ENCODE assay signal across 1 cellular context in the genomic region with DNA sequence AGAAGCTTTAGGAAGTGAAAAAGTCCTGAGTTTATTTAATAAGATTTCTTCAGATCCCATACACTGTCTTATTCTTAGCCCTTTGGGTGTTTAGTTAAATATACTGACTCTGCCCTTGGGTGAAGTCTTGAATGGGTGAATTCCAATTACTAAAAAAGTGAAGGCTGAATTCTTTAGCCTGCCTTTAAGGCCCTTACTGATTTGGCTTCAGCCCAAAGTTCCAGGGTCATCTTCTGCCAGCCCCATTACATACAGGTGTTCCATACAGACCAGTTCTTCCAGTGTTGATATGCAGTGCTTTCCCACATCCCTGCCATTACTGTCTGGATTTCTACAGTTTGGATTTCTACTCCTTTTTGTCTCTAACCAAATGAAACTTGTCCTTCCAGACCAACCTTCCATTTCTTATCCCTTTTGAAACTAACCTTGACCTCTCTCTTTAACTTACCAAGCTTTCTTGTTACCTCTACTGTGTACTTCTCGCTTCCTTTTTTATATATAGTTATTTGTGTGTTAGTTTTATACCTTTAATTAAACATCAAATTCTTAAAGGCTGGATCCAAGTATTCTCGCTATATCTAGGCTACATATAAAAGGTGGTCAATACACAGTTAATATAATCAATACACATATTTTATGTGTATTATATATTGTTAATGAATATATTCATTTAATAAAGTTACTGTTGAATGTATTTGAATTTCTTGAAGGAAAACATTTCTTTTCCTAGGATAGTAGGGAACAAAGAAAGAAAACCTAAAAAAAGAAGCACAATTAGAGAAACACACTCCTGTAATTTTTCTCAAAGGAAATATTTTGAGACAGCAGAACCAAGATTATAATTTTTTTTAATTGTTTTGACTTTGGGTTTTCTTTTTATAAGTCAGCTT.
TF ChIP-seq lines count a peak whose summit lies in the region.

No MANE protein-coding gene starts in this region.

TF ChIP-seq in GM12878, 131 proteins besides CTCF, POLR2A, EP300 and RAD21 (continued from another document):
- TF ChIP-seq ZBTB40 (IDR thresholded peaks at IDR 0.05; ENCODE audit: borderline replicate concordance) (peak; percentile 70; the same call in 1 of the 2 replicates), STAT1 (conservative IDR thresholded peaks at IDR 0.05) (no peak), MYB (IDR thresholded peaks at IDR 0.05; ENCODE audit: borderline replicate concordance, low read depth, low read length) (no peak), SUPT20H (IDR thresholded peaks at IDR 0.05; ENCODE audit: borderline replicate concordance, control insufficient read depth, low read depth, low read length) (no peak), TCF3 (IDR thresholded peaks at IDR 0.05; ENCODE audit: borderline replicate concordance, insufficient read depth, low read depth, low read length) (no peak), CBFB (IDR thresholded peaks at IDR 0.05; ENCODE audit: low read depth) (no peak), HDAC6 (IDR thresholded peaks at IDR 0.05; ENCODE audit: unreplicated experiment) (no peak), IKZF2 (IDR thresholded peaks at IDR 0.05) (peak; percentile 27 to 53; a peak in 1 of 4 replicates), BHLHE40 (IDR thresholded peaks at IDR 0.05; ENCODE audit: borderline replicate concordance in 1 of 2, low read depth in 2 of 2, low read length in 1 of 2) (no peak), E4F1 (IDR thresholded peaks at IDR 0.05; ENCODE audit: borderline replicate concordance, partially characterized antibody) (no peak), SIN3A (IDR thresholded peaks at IDR 0.05; ENCODE audit: low read depth, low read length) (no peak), YBX1 (IDR thresholded peaks at IDR 0.05) (no peak), KDM1A (IDR thresholded peaks at IDR 0.05; ENCODE audit: borderline replicate concordance) (no peak), IKZF1 (conservative IDR thresholded peaks at IDR 0.05) (peak; percentile 21; the same call in 1 of the 2 replicates), NR2F1 (conservative IDR thresholded peaks at IDR 0.05) (peak; percentile 86)
- TF ChIP-seq, protein P1, sequence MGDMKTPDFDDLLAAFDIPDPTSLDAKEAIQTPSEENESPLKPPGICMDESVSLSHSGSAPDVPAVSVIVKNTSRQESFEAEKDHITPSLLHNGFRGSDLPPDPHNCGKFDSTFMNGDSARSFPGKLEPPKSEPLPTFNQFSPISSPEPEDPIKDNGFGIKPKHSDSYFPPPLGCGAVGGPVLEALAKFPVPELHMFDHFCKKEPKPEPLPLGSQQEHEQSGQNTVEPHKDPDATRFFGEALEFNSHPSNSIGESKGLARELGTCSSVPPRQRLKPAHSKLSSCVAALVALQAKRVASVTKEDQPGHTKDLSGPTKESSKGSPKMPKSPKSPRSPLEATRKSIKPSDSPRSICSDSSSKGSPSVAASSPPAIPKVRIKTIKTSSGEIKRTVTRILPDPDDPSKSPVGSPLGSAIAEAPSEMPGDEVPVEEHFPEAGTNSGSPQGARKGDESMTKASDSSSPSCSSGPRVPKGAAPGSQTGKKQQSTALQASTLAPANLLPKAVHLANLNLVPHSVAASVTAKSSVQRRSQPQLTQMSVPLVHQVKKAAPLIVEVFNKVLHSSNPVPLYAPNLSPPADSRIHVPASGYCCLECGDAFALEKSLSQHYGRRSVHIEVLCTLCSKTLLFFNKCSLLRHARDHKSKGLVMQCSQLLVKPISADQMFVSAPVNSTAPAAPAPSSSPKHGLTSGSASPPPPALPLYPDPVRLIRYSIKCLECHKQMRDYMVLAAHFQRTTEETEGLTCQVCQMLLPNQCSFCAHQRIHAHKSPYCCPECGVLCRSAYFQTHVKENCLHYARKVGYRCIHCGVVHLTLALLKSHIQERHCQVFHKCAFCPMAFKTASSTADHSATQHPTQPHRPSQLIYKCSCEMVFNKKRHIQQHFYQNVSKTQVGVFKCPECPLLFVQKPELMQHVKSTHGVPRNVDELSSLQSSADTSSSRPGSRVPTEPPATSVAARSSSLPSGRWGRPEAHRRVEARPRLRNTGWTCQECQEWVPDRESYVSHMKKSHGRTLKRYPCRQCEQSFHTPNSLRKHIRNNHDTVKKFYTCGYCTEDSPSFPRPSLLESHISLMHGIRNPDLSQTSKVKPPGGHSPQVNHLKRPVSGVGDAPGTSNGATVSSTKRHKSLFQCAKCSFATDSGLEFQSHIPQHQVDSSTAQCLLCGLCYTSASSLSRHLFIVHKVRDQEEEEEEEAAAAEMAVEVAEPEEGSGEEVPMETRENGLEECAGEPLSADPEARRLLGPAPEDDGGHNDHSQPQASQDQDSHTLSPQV (IDR thresholded peaks at IDR 0.05), result no peak
